In the genomic region with DNA sequence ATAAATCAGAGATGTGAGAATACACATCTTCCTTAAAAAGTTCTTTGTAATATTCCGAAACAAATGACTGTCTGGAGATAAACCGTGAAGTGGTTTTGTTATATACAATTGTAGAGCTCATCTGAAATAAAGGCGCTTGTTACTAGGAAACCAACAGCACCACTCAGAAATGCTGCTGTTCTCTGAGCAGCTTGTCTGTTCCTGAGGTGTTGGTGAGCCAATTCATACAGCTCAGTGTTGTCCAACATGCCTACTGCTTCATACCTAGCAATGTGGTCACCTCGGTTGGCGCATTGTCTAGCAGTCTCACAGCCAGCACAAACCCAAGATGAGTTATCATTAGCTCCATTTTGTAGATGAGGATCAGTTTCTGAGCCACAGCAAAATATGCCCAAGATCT, we compare ENCODE assay signal across 17 cellular contexts. TPM values are rescaled to one million over a fixed set of nuclear protein-coding genes. Genes with fewer than 3 reads are reported as not detected.
DNase-seq lines count a peak whose midpoint lies in the region; ATAC-seq and TF ChIP-seq lines count a peak whose summit lies in the region.
"Had no signal": no experiment of that assay in that cellular context is flagged by ENCODE, and none has a peak within 500 bp of the region (broad histone marks: within the 10 kb centered on the region; RNA-seq: fewer than 3 reads in every experiment).

No MANE protein-coding gene starts in this region.

- CTCF ChIA-PET in mammary epithelial cell (lab: Charles Lee; ENCODE audit: low non-redundant PET) (no interaction called here), MCF 10A (lab: Yijun Ruan, JAX) (interaction anchor here (0.6 to 0.7 kb wide), 2 partner anchors 18 to 915 kb away, joined by 3 to 4 read pairs; no protein-coding TSS in a partner anchor), PC-3 (lab: Charles Lee) (no interaction called here)

- intact Hi-C loops in mammary epithelial cell (cut with micrococcal nuclease) = no loop called here
- intact Hi-C loops in MCF 10A (cut with micrococcal nuclease) = no loop called here
- intact Hi-C loops in activated T-helper 2 cell treated with anti-CD3 and anti-CD28 coated beads, Interferon-gamma antibody, Interleukin-2, Interleukin-4, amounts not matched to agents 10 μg/mL and 5 μg/mL and 100 μg/mL, durations not matched to agents 14 hours and 24 hours and 36 hours (cut with micrococcal nuclease) = no loop called here
- intact Hi-C loops in PC-3 (cut with micrococcal nuclease) = no loop called here
- intact Hi-C loops in right cardiac atrium (cut with DNase I) = no loop called here

- H2AFZ ChIP-seq in mammary epithelial cell (ENCODE audit: low read depth, low read length) (peak overlapping the region; percentile 78), PC-3 (ENCODE audit: low read length) (no peak overlapping the region)

- H3K9me3 ChIP-seq in mammary epithelial cell (replicated peaks; ENCODE audit: insufficient read depth, low read length) = no peaks in the 10 kb centered on the region
- H3K9me3 ChIP-seq in PC-3 (ENCODE audit: low read length) = no peaks in the 10 kb centered on the region
- no peaks in the 10 kb centered on the region for H3K9me3 ChIP-seq in right cardiac atrium (ENCODE audit: control insufficient read depth, low read length)
- H3K9me3 ChIP-seq: breast epithelium, vagina had no signal

- no peaks in the 10 kb centered on the region for H3K36me3 ChIP-seq in mammary epithelial cell (ENCODE audit: insufficient read depth, low read length)
- no peaks in the 10 kb centered on the region for H3K36me3 ChIP-seq in PC-3 (ENCODE audit: low read depth, low read length)
- H3K36me3 ChIP-seq: breast epithelium, vagina had no signal

- H3K9me2 ChIP-seq in PC-3 (replicated peaks; ENCODE audit: low read length) = no peaks in the 10 kb centered on the region

- H3K4me3 Mint-ChIP-seq in MCF 10A (ENCODE audit: unreplicated experiment) (no peak overlapping the region), glutamatergic neuron (ENCODE audit: unreplicated experiment) (no peak overlapping the region), type B pancreatic cell (peak overlapping the region; percentile 76)
- no peak overlapping the region for H3K4me3 Mint-ChIP-seq in activated T-helper 2 cell treated with anti-CD3 and anti-CD28 coated beads, Interferon-gamma antibody, Interleukin-2, Interleukin-4, amounts not matched to agents 10 μg/mL and 5 μg/mL and 100 μg/mL, durations not matched to agents 14 hours and 24 hours and 36 hours (ENCODE audit: low read depth)
- H3K4me3 Mint-ChIP-seq: activated naive CD4-positive, alpha-beta T cell treated with anti-CD3 and anti-CD28 coated beads, Interleukin-2, amount 50 U/mL, for 24 hours; CD4-positive, alpha-beta T cell; naive thymus-derived CD4-positive, alpha-beta T cell had no signal

- H3K4me1 ChIP-seq in mammary epithelial cell (ENCODE audit: insufficient read depth, low read length) = peaks cover 4% of the 10 kb centered on the region
- 0 out of 2 replicates have a peak, but pooled peaks cover 7% of the 10 kb centered on the region for H3K4me1 ChIP-seq in PC-3 (ENCODE audit: insufficient read depth, low read length)
- peaks cover 2% of the 10 kb centered on the region for H3K4me1 ChIP-seq in right cardiac atrium (ENCODE audit: control insufficient read depth, insufficient read depth, low read length)
- H3K4me1 ChIP-seq: breast epithelium, vagina had no signal

- peaks cover 11% of the 10 kb centered on the region for H3K4me1 Mint-ChIP-seq in MCF 10A (ENCODE audit: insufficient read depth, unreplicated experiment)
- peaks cover 6% of the 10 kb centered on the region for H3K4me1 Mint-ChIP-seq in glutamatergic neuron (ENCODE audit: low read depth, unreplicated experiment)
- no peaks in the 10 kb centered on the region for H3K4me1 Mint-ChIP-seq in type B pancreatic cell (ENCODE audit: unreplicated experiment)
- H3K4me1 Mint-ChIP-seq in activated T-helper 2 cell treated with anti-CD3 and anti-CD28 coated beads, Interferon-gamma antibody, Interleukin-2, Interleukin-4, amounts not matched to agents 10 μg/mL and 5 μg/mL and 100 μg/mL, durations not matched to agents 14 hours and 24 hours and 36 hours (ENCODE audit: low read depth) = peaks cover 31% of the 10 kb centered on the region

- no peak overlapping the region for H3K27ac Mint-ChIP-seq in MCF 10A (ENCODE audit: low read depth, unreplicated experiment)
- peak overlapping the region; percentile 86 for H3K27ac Mint-ChIP-seq in glutamatergic neuron (ENCODE audit: unreplicated experiment)
- H3K27ac Mint-ChIP-seq in type B pancreatic cell = peak overlapping the region; percentile 64
- no peak overlapping the region for H3K27ac Mint-ChIP-seq in activated T-helper 2 cell treated with anti-CD3 and anti-CD28 coated beads, Interferon-gamma antibody, Interleukin-2, Interleukin-4, amounts not matched to agents 10 μg/mL and 5 μg/mL and 100 μg/mL, durations not matched to agents 14 hours and 24 hours and 36 hours
- H3K27ac Mint-ChIP-seq: activated naive CD4-positive, alpha-beta T cell treated with anti-CD3 and anti-CD28 coated beads, Interleukin-2, amount 50 U/mL, for 24 hours; CD4-positive, alpha-beta T cell; naive thymus-derived CD4-positive, alpha-beta T cell had no signal

- H3K9ac ChIP-seq in mammary epithelial cell (ENCODE audit: insufficient read depth, low read length) (no peak overlapping the region), PC-3 (ENCODE audit: low read length) (no peak overlapping the region)

- H3K4me3 ChIP-seq in mammary epithelial cell (replicated peaks in 1 of 3; ENCODE audit: insufficient read depth in 1 of 3, low read depth in 2 of 3, low read length in 3 of 3) (no peak overlapping the region), PC-3 (ENCODE audit: low read length) (no peak overlapping the region), right cardiac atrium (ENCODE audit: low read length) (no peak overlapping the region)
- H3K4me3 ChIP-seq: breast epithelium had no signal

- H3K9me3 Mint-ChIP-seq in MCF 10A (ENCODE audit: unreplicated experiment) = no peaks in the 10 kb centered on the region
- peaks cover 3% of the 10 kb centered on the region for H3K9me3 Mint-ChIP-seq in glutamatergic neuron (ENCODE audit: unreplicated experiment)
- no peaks in the 10 kb centered on the region for H3K9me3 Mint-ChIP-seq in type B pancreatic cell
- H3K9me3 Mint-ChIP-seq in activated T-helper 2 cell treated with anti-CD3 and anti-CD28 coated beads, Interferon-gamma antibody, Interleukin-2, Interleukin-4, amounts not matched to agents 10 μg/mL and 5 μg/mL and 100 μg/mL, durations not matched to agents 14 hours and 24 hours and 36 hours = no peaks in the 10 kb centered on the region
- H3K9me3 Mint-ChIP-seq: activated naive CD4-positive, alpha-beta T cell treated with anti-CD3 and anti-CD28 coated beads, Interleukin-2, amount 50 U/mL, for 24 hours; CD4-positive, alpha-beta T cell; naive thymus-derived CD4-positive, alpha-beta T cell had no signal

- H3K79me2 ChIP-seq in mammary epithelial cell (ENCODE audit: insufficient read depth, low read length) (no peaks in the 10 kb centered on the region), PC-3 (ENCODE audit: low read length) (no peaks in the 10 kb centered on the region)

- ATAC-seq in PC-3 = no peak
- no peak for ATAC-seq in right cardiac atrium
- ATAC-seq: naive thymus-derived CD4-positive, alpha-beta T cell; SK-N-SH treated with all-trans-retinoic acid at 6 μM for 48 hours had no signal

- POLR2A ChIA-PET in MCF 10A (lab: Yijun Ruan, JAX) = no interaction called here
- POLR2A ChIA-PET in PC-3 (lab: Charles Lee; ENCODE audit: unreplicated experiment) = no interaction called here

- dilution Hi-C loops in mammary epithelial cell (cut with HindIII; ENCODE audit: low sequenced_read_pairs) = no loop called here

- 78% methylated on average over 5 of the region's 5 CpGs for WGBS in mammary epithelial cell (ENCODE audit: low coverage, missing lambda C conversion rate)
- 94% methylated on average over 5 of the region's 5 CpGs for WGBS in right cardiac atrium

- TF ChIP-seq CTCF in mammary epithelial cell (conservative IDR thresholded peaks at IDR 0.05 in 1 of 2, IDR thresholded peaks at IDR 0.05 in 1 of 2; ENCODE audit: extremely low read depth in 1 of 2, insufficient read depth in 1 of 2, low read depth in 1 of 2, low read length in 2 of 2) = no peak
- no peak for TF ChIP-seq CTCF in MCF 10A (IDR thresholded peaks at IDR 0.05; ENCODE audit: unreplicated experiment)
- no peak for TF ChIP-seq CTCF in glutamatergic neuron (IDR thresholded peaks at IDR 0.05; ENCODE audit: partially characterized antibody, unreplicated experiment)
- no peak for TF ChIP-seq CTCF in type B pancreatic cell (conservative IDR thresholded peaks at IDR 0.05)
- TF ChIP-seq CTCF in PC-3 (conservative IDR thresholded peaks at IDR 0.05; ENCODE audit: low read depth, low read length) = no peak

- in situ Hi-C loops in mammary epithelial cell (cut with MboI; ENCODE audit: low sequenced_read_pairs in 2 of 2) = no loop called here

- DNase-seq in mammary epithelial cell (no peak), MCF 10A (ENCODE audit: unreplicated experiment) (no peak), RKO (ENCODE audit: low spot score) (peak; percentile 15), glutamatergic neuron (no peak), type B pancreatic cell (ENCODE audit: extremely low spot score, unreplicated experiment) (no peak), PC-3 (no peak), right cardiac atrium (no peak)
- no peak for DNase-seq in activated T-helper 2 cell treated with anti-CD3 and anti-CD28 coated beads, Interferon-gamma antibody, Interleukin-2, Interleukin-4, amounts not matched to agents 10 μg/mL and 5 μg/mL and 100 μg/mL, durations not matched to agents 14 hours and 24 hours and 36 hours (ENCODE audit: low spot score)
- DNase-seq: ACHN; CD4-positive, alpha-beta T cell; EL; KG1; naive thymus-derived CD4-positive, alpha-beta T cell had no signal

- no peaks in the 10 kb centered on the region for H3K36me3 Mint-ChIP-seq in MCF 10A (ENCODE audit: insufficient read depth, unreplicated experiment)
- no peaks in the 10 kb centered on the region for H3K36me3 Mint-ChIP-seq in glutamatergic neuron (ENCODE audit: unreplicated experiment)
- H3K36me3 Mint-ChIP-seq in type B pancreatic cell = no peaks in the 10 kb centered on the region
- no peaks in the 10 kb centered on the region for H3K36me3 Mint-ChIP-seq in activated T-helper 2 cell treated with anti-CD3 and anti-CD28 coated beads, Interferon-gamma antibody, Interleukin-2, Interleukin-4, amounts not matched to agents 10 μg/mL and 5 μg/mL and 100 μg/mL, durations not matched to agents 14 hours and 24 hours and 36 hours (ENCODE audit: low read depth)
- H3K36me3 Mint-ChIP-seq: activated naive CD4-positive, alpha-beta T cell treated with anti-CD3 and anti-CD28 coated beads, Interleukin-2, amount 50 U/mL, for 24 hours; naive thymus-derived CD4-positive, alpha-beta T cell had no signal

- H3K27me3 Mint-ChIP-seq in MCF 10A (ENCODE audit: insufficient read depth, unreplicated experiment) (no peaks in the 10 kb centered on the region), glutamatergic neuron (ENCODE audit: unreplicated experiment) (no peaks in the 10 kb centered on the region), type B pancreatic cell (peaks cover 5% of the 10 kb centered on the region)
- H3K27me3 Mint-ChIP-seq in activated T-helper 2 cell treated with anti-CD3 and anti-CD28 coated beads, Interferon-gamma antibody, Interleukin-2, Interleukin-4, amounts not matched to agents 10 μg/mL and 5 μg/mL and 100 μg/mL, durations not matched to agents 14 hours and 24 hours and 36 hours (ENCODE audit: low read depth) = no peaks in the 10 kb centered on the region
- H3K27me3 Mint-ChIP-seq: activated naive CD4-positive, alpha-beta T cell treated with anti-CD3 and anti-CD28 coated beads, Interleukin-2, amount 50 U/mL, for 24 hours; CD4-positive, alpha-beta T cell had no signal

- BruUV-seq in mammary epithelial cell (replicated peaks; lab: Mats Ljungman, UMichigan) (no TSS peak), MCF 10A (replicated peaks; lab: Mats Ljungman, UMichigan) (no TSS peak), PC-3 (replicated peaks; lab: Mats Ljungman, UMichigan) (no TSS peak)

- H3K27me3 ChIP-seq in mammary epithelial cell (ENCODE audit: insufficient read depth, low read length) (no peaks in the 10 kb centered on the region), PC-3 (ENCODE audit: low read length) (no peaks in the 10 kb centered on the region), right cardiac atrium (ENCODE audit: control insufficient read depth, insufficient read depth) (no peaks in the 10 kb centered on the region)
- H3K27me3 ChIP-seq: breast epithelium, vagina had no signal

- no peak overlapping the region for H3K27ac ChIP-seq in mammary epithelial cell (ENCODE audit: insufficient read depth, low read depth, low read length)
- no peak overlapping the region for H3K27ac ChIP-seq in PC-3 (ENCODE audit: low read length)
- H3K27ac ChIP-seq in right cardiac atrium (ENCODE audit: low read length) = no peak overlapping the region
- H3K27ac ChIP-seq: breast epithelium, vagina had no signal

- H4K20me1 ChIP-seq in mammary epithelial cell (ENCODE audit: insufficient read depth, low read length) (no peaks in the 10 kb centered on the region), PC-3 (ENCODE audit: low read length) (no peaks in the 10 kb centered on the region)

- no peaks in the 10 kb centered on the region for H3F3A ChIP-seq in PC-3 (ENCODE audit: low read length, unreplicated experiment)

- no peak overlapping the region for H3K4me2 ChIP-seq in mammary epithelial cell (ENCODE audit: insufficient read depth, low read depth, low read length)
- H3K4me2 ChIP-seq in PC-3 (ENCODE audit: low read length) = no peak overlapping the region

RNA-seq across cellular contexts. Expression of gene GFI1, which starts 44.4 kb away (rescaled TPM):
- under 1 TPM; under 0.01 to 0.54 TPM for total RNA-seq in mammary epithelial cell
- polyA plus RNA-seq in mammary epithelial cell = 0.43 TPM
- 0.62 TPM for polyA minus RNA-seq in mammary epithelial cell
- 0.27 TPM in 1 of 2 replicates, not detected in the other for total RNA-seq in MCF 10A (2022)
- not detected for total RNA-seq in glutamatergic neuron (ENCODE audit: unreplicated experiment)
- total RNA-seq in type B pancreatic cell (ENCODE audit: low replicate concordance) = 0.10 and 0.17 TPM in 2 replicates
- 93.8 and 99.4 TPM in 2 replicates for total RNA-seq in activated T-helper 2 cell treated with anti-CD3 and anti-CD28 coated beads, Interferon-gamma antibody, Interleukin-2, Interleukin-4, amounts not matched to agents 10 μg/mL and 5 μg/mL and 100 μg/mL, durations not matched to agents 14 hours and 24 hours and 36 hours
- 0.29 and 0.84 TPM in 2 replicates for total RNA-seq in PC-3 (2014; rRNA removed)
- under 1 TPM in 3 of 4 donors, not detected in 1; 0.29 to 0.59 (median 0.45) TPM for total RNA-seq in right cardiac atrium
- 0.18 TPM for polyA plus RNA-seq in right cardiac atrium

Comparison
In these comparisons a context has a peak if more than half of its experiments do, and no peak if none do; other contexts are left out.
1. H3K27ac Mint-ChIP-seq: peak in glutamatergic neuron (single experiment) and type B pancreatic cell (single experiment); none in MCF 10A (single experiment) and activated T-helper 2 cell treated with anti-CD3 and anti-CD28 coated beads, Interferon-gamma antibody, Interleukin-2, Interleukin-4, amounts not matched to agents 10 μg/mL and 5 μg/mL and 100 μg/mL, durations not matched to agents 14 hours and 24 hours and 36 hours (single experiment).
2. RNA of gene GFI1, which starts 44.4 kb away (total RNA-seq): 93.8 to 99.4 TPM in activated T-helper 2 cell treated with anti-CD3 and anti-CD28 coated beads, Interferon-gamma antibody, Interleukin-2, Interleukin-4, amounts not matched to agents 10 μg/mL and 5 μg/mL and 100 μg/mL, durations not matched to agents 14 hours and 24 hours and 36 hours; 0.29 to 0.84 TPM in PC-3, under 0.01 to 0.54 TPM in mammary epithelial cell, 0.29 to 0.59 TPM in right cardiac atrium, 0.10 to 0.17 TPM in type B pancreatic cell, 0.27 TPM in MCF 10A and not detected in glutamatergic neuron (single experiment); every median in the first group is over 10 times any median in the second.